Comparison of ENCODE assay signal across 20 cellular contexts in the genomic region with DNA sequence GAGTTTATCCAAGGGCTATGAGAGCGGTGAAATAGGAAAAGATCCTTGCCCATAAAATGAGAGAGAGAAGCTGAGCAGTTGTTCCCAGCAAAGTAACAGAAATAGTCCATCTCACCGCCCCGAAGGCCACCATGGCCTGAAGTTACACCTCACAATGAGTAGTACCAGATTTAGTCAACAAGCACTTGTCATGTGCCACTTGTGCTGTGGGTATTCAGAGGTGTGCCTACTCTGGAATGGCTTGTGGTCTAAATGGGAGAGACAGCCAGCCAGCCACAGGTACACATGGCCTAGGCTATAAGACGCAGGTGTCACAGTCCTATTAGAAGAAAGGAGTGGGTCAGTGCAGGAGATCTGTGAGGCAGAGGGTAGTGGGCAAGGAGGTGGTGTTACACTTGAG. TPM values are rescaled to one million over a fixed set of nuclear protein-coding genes. Genes with fewer than 3 reads are reported as not detected.
A peak's percentile ranks its signal among the peaks of the same experiment; 100 is the strongest.
DNase-seq lines count a peak whose midpoint lies in the region; ATAC-seq and TF ChIP-seq lines count a peak whose summit lies in the region.
"Had no signal": no experiment of that assay in that cellular context is flagged by ENCODE, and none has a peak within 500 bp of the region (broad histone marks: within the 10 kb centered on the region; RNA-seq: fewer than 3 reads in every experiment).

No MANE protein-coding gene starts in this region.

- intact Hi-C loops in Caco-2 (cut with micrococcal nuclease; ENCODE audit: unreplicated experiment): no loop called here

- H3K4me3 ChIP-seq in Caco-2 (ENCODE audit: low read depth, low read length) (no peak overlapping the region), WERI-Rb-1 (ENCODE audit: low read depth, low read length) (no peak overlapping the region)
- H3K4me3 ChIP-seq: BLaER1 treated with 17β-estradiol and CSF1 and Interleukin-3, amounts not matched to agents 10 nM and 100 nM; mucosa of descending colon had no signal

- H3K9me3 Mint-ChIP-seq in activated naive CD4-positive, alpha-beta T cell treated with anti-CD3 and anti-CD28 coated beads, Interleukin-2, amount 50 U/mL, for 24 hours: no peaks in the 10 kb centered on the region
- H3K9me3 Mint-ChIP-seq in activated naive CD4-positive, alpha-beta T cell treated with anti-CD3 and anti-CD28 coated beads, Interleukin-2, amount 10 ng/mL, durations not matched to agents 7 days and 5 days: no peaks in the 10 kb centered on the region
- H3K9me3 Mint-ChIP-seq in Caco-2 (ENCODE audit: unreplicated experiment) (no peaks in the 10 kb centered on the region), progenitor cell of endocrine pancreas (ENCODE audit: low read depth) (peaks cover 16% of the 10 kb centered on the region)
- no peaks in the 10 kb centered on the region for H3K9me3 Mint-ChIP-seq in activated naive CD8-positive, alpha-beta T cell treated with anti-CD3 and anti-CD28 coated beads, Interleukin-2, amount 50 U/mL, for 24 hours

- no peaks in the 10 kb centered on the region for H3K27me3 Mint-ChIP-seq in activated naive CD4-positive, alpha-beta T cell treated with anti-CD3 and anti-CD28 coated beads, Interleukin-2, amount 50 U/mL, for 24 hours
- H3K27me3 Mint-ChIP-seq in activated naive CD4-positive, alpha-beta T cell treated with anti-CD3 and anti-CD28 coated beads, Interleukin-2, amount 10 ng/mL, durations not matched to agents 7 days and 5 days: no peaks in the 10 kb centered on the region
- no peaks in the 10 kb centered on the region for H3K27me3 Mint-ChIP-seq in Caco-2 (ENCODE audit: insufficient read depth, unreplicated experiment)
- H3K27me3 Mint-ChIP-seq in activated naive CD8-positive, alpha-beta T cell treated with anti-CD3 and anti-CD28 coated beads, Interleukin-2, amount 50 U/mL, for 24 hours: peaks cover 2% of the 10 kb centered on the region
- no peaks in the 10 kb centered on the region for H3K27me3 Mint-ChIP-seq in progenitor cell of endocrine pancreas

- H3K4me1 Mint-ChIP-seq in activated naive CD4-positive, alpha-beta T cell treated with anti-CD3 and anti-CD28 coated beads, Interleukin-2, amount 50 U/mL, for 24 hours: peaks cover 29% of the 10 kb centered on the region
- peaks cover 20% of the 10 kb centered on the region for H3K4me1 Mint-ChIP-seq in activated naive CD4-positive, alpha-beta T cell treated with anti-CD3 and anti-CD28 coated beads, Interleukin-2, amount 10 ng/mL, durations not matched to agents 7 days and 5 days
- H3K4me1 Mint-ChIP-seq in Caco-2 (ENCODE audit: low read depth, unreplicated experiment) (peaks cover 27% of the 10 kb centered on the region), progenitor cell of endocrine pancreas (ENCODE audit: low read depth) (peaks cover 27% of the 10 kb centered on the region)
- H3K4me1 Mint-ChIP-seq in activated naive CD8-positive, alpha-beta T cell treated with anti-CD3 and anti-CD28 coated beads, Interleukin-2, amount 50 U/mL, for 24 hours: peaks cover 51% of the 10 kb centered on the region

- H3K27me3 ChIP-seq in Caco-2 (replicated peaks; ENCODE audit: control insufficient read depth, insufficient read depth, low read length) (no peaks in the 10 kb centered on the region), WERI-Rb-1 (ENCODE audit: insufficient read depth, low read depth, severe bottlenecking) (no peaks in the 10 kb centered on the region)
- H3K27me3 ChIP-seq: BLaER1 treated with 17β-estradiol and CSF1 and Interleukin-3, amounts not matched to agents 10 nM and 100 nM had no signal

- CTCF ChIA-PET in activated naive CD4-positive, alpha-beta T cell treated with anti-CD3 and anti-CD28 coated beads, Interleukin-2, amount 10 ng/mL, durations not matched to agents 7 days and 5 days (lab: Charles Lee): no interaction called here
- CTCF ChIA-PET in Caco-2 (lab: Charles Lee): no interaction called here

- no peak for ATAC-seq in activated naive CD8-positive, alpha-beta T cell treated with anti-CD3 and anti-CD28 coated beads, Interleukin-2, amount 50 U/mL, for 24 hours
- ATAC-seq in HG03175 (IDR thresholded peaks at IDR 0.05; ENCODE audit: unreplicated experiment): no peak
- ATAC-seq: mucosa of descending colon had no signal

- peaks cover 5% of the 10 kb centered on the region for H3K36me3 Mint-ChIP-seq in activated naive CD4-positive, alpha-beta T cell treated with anti-CD3 and anti-CD28 coated beads, Interleukin-2, amount 50 U/mL, for 24 hours
- H3K36me3 Mint-ChIP-seq in activated naive CD4-positive, alpha-beta T cell treated with anti-CD3 and anti-CD28 coated beads, Interleukin-2, amount 10 ng/mL, durations not matched to agents 7 days and 5 days: peaks cover 34% of the 10 kb centered on the region
- H3K36me3 Mint-ChIP-seq in Caco-2 (ENCODE audit: insufficient read depth, unreplicated experiment) (peaks cover 41% of the 10 kb centered on the region), progenitor cell of endocrine pancreas (ENCODE audit: insufficient read depth) (peaks cover 4% of the 10 kb centered on the region)
- H3K36me3 Mint-ChIP-seq in activated naive CD8-positive, alpha-beta T cell treated with anti-CD3 and anti-CD28 coated beads, Interleukin-2, amount 50 U/mL, for 24 hours (ENCODE audit: low read depth): peaks cover 27% of the 10 kb centered on the region

- BruUV-seq in Caco-2 (replicated peaks; lab: Mats Ljungman, UMichigan): no TSS peak

- no peak overlapping the region for H3K4me3 Mint-ChIP-seq in activated naive CD4-positive, alpha-beta T cell treated with anti-CD3 and anti-CD28 coated beads, Interleukin-2, amount 50 U/mL, for 24 hours
- no peak overlapping the region for H3K4me3 Mint-ChIP-seq in activated naive CD4-positive, alpha-beta T cell treated with anti-CD3 and anti-CD28 coated beads, Interleukin-2, amount 10 ng/mL, durations not matched to agents 7 days and 5 days
- H3K4me3 Mint-ChIP-seq in Caco-2 (ENCODE audit: unreplicated experiment) (no peak overlapping the region), progenitor cell of endocrine pancreas (ENCODE audit: low read depth) (no peak overlapping the region)
- H3K4me3 Mint-ChIP-seq in activated naive CD8-positive, alpha-beta T cell treated with anti-CD3 and anti-CD28 coated beads, Interleukin-2, amount 50 U/mL, for 24 hours: no peak overlapping the region

- POLR2A ChIA-PET in Caco-2 (lab: Charles Lee): no interaction called here

- no peak for DNase-seq in activated naive CD4-positive, alpha-beta T cell treated with anti-CD3 and anti-CD28 coated beads, Interleukin-2, amount 10 ng/mL, durations not matched to agents 7 days and 5 days
- DNase-seq in Caco-2 (no peak), progenitor cell of endocrine pancreas (ENCODE audit: low spot score, unreplicated experiment) (no peak), WERI-Rb-1 (no peak)
- no peak for DNase-seq in activated naive CD8-positive, alpha-beta T cell treated with anti-CD3 and anti-CD28 coated beads, Interleukin-2, amount 50 U/mL, for 24 hours
- DNase-seq in stimulated activated naive CD4-positive, alpha-beta T cell (lab: John Stamatoyannopoulos, UW): no peak
- DNase-seq: ACHN; DMS 273 treated with DMSO at 0.1 percent for 48 hours; MM.1S; mucosa of descending colon; NCI-H1436 treated with DMSO at 0.1 percent for 48 hours; NCI-H2171; NCI-H526; stimulated activated CD4-positive, alpha-beta T cell treated with anti-CD3 and anti-CD28 coated beads, Interleukin-15, amount 100 ng/mL, for 24 hours; T1000 had no signal

- H3K36me3 ChIP-seq in Caco-2 (ENCODE audit: control insufficient read depth, insufficient read depth, low read length): no peaks in the 10 kb centered on the region
- H3K36me3 ChIP-seq in WERI-Rb-1: no peaks in the 10 kb centered on the region; the same call in 1 of the 2 replicates

- TF ChIP-seq CTCF in Caco-2 (IDR thresholded peaks at IDR 0.05; ENCODE audit: insufficient read depth in 1 of 2, low read depth in 1 of 2, low read length in 1 of 2, severe bottlenecking in 1 of 2, unreplicated experiment in 1 of 2) (no peak), progenitor cell of endocrine pancreas (IDR thresholded peaks at IDR 0.05; ENCODE audit: unreplicated experiment) (no peak), WERI-Rb-1 (IDR thresholded peaks at IDR 0.05; ENCODE audit: low read depth, low read length) (no peak)

- H3K9me3 ChIP-seq in Caco-2 (no peaks in the 10 kb centered on the region), WERI-Rb-1 (ENCODE audit: severe bottlenecking) (no peaks in the 10 kb centered on the region)
- H3K9me3 ChIP-seq: BLaER1 treated with 17β-estradiol and CSF1 and Interleukin-3, amounts not matched to agents 10 nM and 100 nM; mucosa of descending colon had no signal

- H3K27ac Mint-ChIP-seq in activated naive CD4-positive, alpha-beta T cell treated with anti-CD3 and anti-CD28 coated beads, Interleukin-2, amount 50 U/mL, for 24 hours: peak overlapping the region; percentile 87
- H3K27ac Mint-ChIP-seq in activated naive CD4-positive, alpha-beta T cell treated with anti-CD3 and anti-CD28 coated beads, Interleukin-2, amount 10 ng/mL, durations not matched to agents 7 days and 5 days: no peak overlapping the region
- H3K27ac Mint-ChIP-seq in Caco-2 (ENCODE audit: unreplicated experiment) (peak overlapping the region; percentile 72), progenitor cell of endocrine pancreas (peak overlapping the region; percentile 17)
- H3K27ac Mint-ChIP-seq in activated naive CD8-positive, alpha-beta T cell treated with anti-CD3 and anti-CD28 coated beads, Interleukin-2, amount 50 U/mL, for 24 hours: peak overlapping the region; percentile 50

- peaks cover 18% of the 10 kb centered on the region; the same call in 1 of the 2 replicates for H3K4me1 ChIP-seq in Caco-2

- H3K27ac ChIP-seq in WERI-Rb-1: no peak overlapping the region
- H3K27ac ChIP-seq: BLaER1 treated with 17β-estradiol and CSF1 and Interleukin-3, amounts not matched to agents 10 nM and 100 nM; RWPE1 had no signal

RNA-seq across cellular contexts. Expression of gene MAP3K15, which starts 54.6 kb away (rescaled TPM):
- total RNA-seq in Caco-2 (2022): 1.3 and 1.5 TPM in 2 replicates
- 4.2 and 5.1 TPM in 2 replicates for total RNA-seq in progenitor cell of endocrine pancreas
- total RNA-seq: glomerular endothelial cell had no signal
